Comparison of ENCODE assay signal across 22 cellular contexts in the genomic region with DNA sequence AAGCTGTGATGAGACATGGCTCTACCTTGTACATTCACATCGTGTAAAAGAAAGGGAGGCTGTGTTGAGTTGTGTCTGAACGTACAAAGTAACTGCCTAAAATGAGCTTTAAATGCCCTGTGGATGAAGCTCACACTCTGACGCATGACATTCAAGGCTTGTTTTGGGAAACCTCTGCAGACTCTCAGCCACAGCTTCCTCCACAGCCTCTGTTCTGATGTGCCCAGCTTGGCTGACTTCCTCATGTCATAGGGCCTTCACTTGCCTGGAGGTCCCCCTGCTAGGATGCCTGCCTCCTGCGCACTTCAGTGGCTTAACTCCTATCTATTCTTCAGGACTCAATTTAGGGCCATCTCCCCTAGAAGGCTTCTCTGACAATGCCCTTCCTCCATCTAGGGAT.
DNase-seq lines count a peak whose midpoint lies in the region; ATAC-seq, FAIRE-seq and TF ChIP-seq lines count a peak whose summit lies in the region.
"Had no signal": no experiment of that assay in that cellular context is flagged by ENCODE, and none has a peak within 500 bp of the region (broad histone marks: within the 10 kb centered on the region; RNA-seq: fewer than 3 reads in every experiment).

No MANE protein-coding gene starts in this region.

- DNase-seq in CD14-positive monocyte (ENCODE audit: low spot score) (peak; percentile 75), NB4 (ENCODE audit: low read depth) (peak; percentile 11), globus pallidus (ENCODE audit: low spot score) (peak; percentile 60), neural progenitor cell (ENCODE audit: low spot score) (no peak), kidney (no peak), stomach (no peak), HFFc6 (no peak)
- DNase-seq in activated CD8-positive, alpha-beta memory T cell treated with anti-CD3 and anti-CD28 coated beads, Interleukin-2, amount 10 ng/mL, durations not matched to agents 7 days and 5 days = no peak
- DNase-seq: activated CD4-positive, alpha-beta T cell treated with anti-CD3 and anti-CD28 coated beads for 4 hours; activated naive CD8-positive, alpha-beta T cell treated with anti-CD3 and anti-CD28 coated beads for 36 hours; CD8-positive, alpha-beta memory T cell; DMS79; effector memory CD8-positive, alpha-beta T cell; esophagus squamous epithelium; NCI-H1048; NCI-H2029; NCI-H446; occipital lobe had no signal

- no peaks in the 10 kb centered on the region for H3K36me3 ChIP-seq in neural progenitor cell
- no peaks in the 10 kb centered on the region for H3K36me3 ChIP-seq in kidney (ENCODE audit: control insufficient read depth in 1 of 2, insufficient read depth in 2 of 2, low read length in 2 of 2)
- H3K36me3 ChIP-seq in stomach = no peaks in the 10 kb centered on the region
- H3K36me3 ChIP-seq: esophagus squamous epithelium, suprapubic skin had no signal

- peak overlapping the region; percentile 1 for H2AFZ ChIP-seq in neural progenitor cell (replicated peaks)
- H2AFZ ChIP-seq: GM23338 had no signal

- intact Hi-C loops in CD14-positive monocyte (cut with micrococcal nuclease) (loop anchor here in 1 of 2 donors (10.0 kb wide), 1 partner anchor 48 kb away; no protein-coding TSS in a partner anchor), kidney (cut with DNase I) (no loop called here), stomach (cut with DNase I; ENCODE audit: low total_unique reads) (no loop called here)

- H3K4me1 ChIP-seq in neural progenitor cell (peaks cover 40% of the 10 kb centered on the region), kidney (ENCODE audit: control insufficient read depth in 1 of 2, insufficient read depth in 1 of 2, low read depth in 1 of 2, low read length in 2 of 2) (no peaks in the 10 kb centered on the region), stomach (no peaks in the 10 kb centered on the region)

- H3K27ac Mint-ChIP-seq in CD14-positive monocyte (peak overlapping the region; percentile 84 to 97 (median 88)), neural progenitor cell (no peak overlapping the region), HFFc6 (no peak overlapping the region)
- H3K27ac Mint-ChIP-seq in activated CD8-positive, alpha-beta memory T cell treated with anti-CD3 and anti-CD28 coated beads, Interleukin-2, amount 10 ng/mL, durations not matched to agents 7 days and 5 days = no peak overlapping the region
- H3K27ac Mint-ChIP-seq: activated naive CD8-positive, alpha-beta T cell treated with anti-CD3 and anti-CD28 coated beads for 36 hours; CD8-positive, alpha-beta memory T cell; effector memory CD8-positive, alpha-beta T cell; GM23338 had no signal

- no peak for ATAC-seq in activated CD8-positive, alpha-beta memory T cell treated with anti-CD3 and anti-CD28 coated beads, Interleukin-2, amount 10 ng/mL, durations not matched to agents 7 days and 5 days
- ATAC-seq: effector memory CD8-positive, alpha-beta T cell; GM23338; K562 had no signal

- peak overlapping the region in 1 of 2 donors; percentile 35 for H3K4me3 Mint-ChIP-seq in CD14-positive monocyte
- H3K4me3 Mint-ChIP-seq in neural progenitor cell = no peak overlapping the region
- H3K4me3 Mint-ChIP-seq in activated CD8-positive, alpha-beta memory T cell treated with anti-CD3 and anti-CD28 coated beads, Interleukin-2, amount 10 ng/mL, durations not matched to agents 7 days and 5 days = no peak overlapping the region
- no peak overlapping the region for H3K4me3 Mint-ChIP-seq in HFFc6
- H3K4me3 Mint-ChIP-seq: activated naive CD8-positive, alpha-beta T cell treated with anti-CD3 and anti-CD28 coated beads for 36 hours; CD8-positive, alpha-beta memory T cell; effector memory CD8-positive, alpha-beta T cell; GM23338 had no signal

- H3K9ac ChIP-seq in neural progenitor cell (no peak overlapping the region), kidney (ENCODE audit: low read length in 2 of 2) (no peak overlapping the region)

- H3K27ac ChIP-seq in neural progenitor cell = no peak overlapping the region
- no peak overlapping the region for H3K27ac ChIP-seq in kidney (ENCODE audit: low read depth in 2 of 2, low read length in 2 of 2)
- H3K27ac ChIP-seq in stomach = no peak overlapping the region
- H3K27ac ChIP-seq: esophagus squamous epithelium, RWPE1, suprapubic skin had no signal

- H3K36me3 Mint-ChIP-seq in CD14-positive monocyte = peaks cover 0 to 13% of the 10 kb centered on the region in 2 donors
- no peaks in the 10 kb centered on the region for H3K36me3 Mint-ChIP-seq in neural progenitor cell
- H3K36me3 Mint-ChIP-seq in activated CD8-positive, alpha-beta memory T cell treated with anti-CD3 and anti-CD28 coated beads, Interleukin-2, amount 10 ng/mL, durations not matched to agents 7 days and 5 days = no peaks in the 10 kb centered on the region
- no peaks in the 10 kb centered on the region for H3K36me3 Mint-ChIP-seq in HFFc6 (ENCODE audit: low read depth)
- H3K36me3 Mint-ChIP-seq: activated naive CD8-positive, alpha-beta T cell treated with anti-CD3 and anti-CD28 coated beads for 36 hours had no signal

- no peaks in the 10 kb centered on the region for H3K27me3 ChIP-seq in neural progenitor cell
- no peaks in the 10 kb centered on the region for H3K27me3 ChIP-seq in stomach
- H3K27me3 ChIP-seq: suprapubic skin had no signal

- TF ChIP-seq CTCF in CD14-positive monocyte (IDR thresholded peaks at IDR 0.05) (no peak), NB4 (IDR thresholded peaks at IDR 0.05; ENCODE audit: low read depth, low read length) (no peak), neural progenitor cell (IDR thresholded peaks at IDR 0.05) (no peak), kidney (IDR thresholded peaks at IDR 0.05; ENCODE audit: borderline replicate concordance, extremely low read depth, insufficient read depth) (no peak), stomach (IDR thresholded peaks at IDR 0.05) (no peak), HFFc6 (IDR thresholded peaks at IDR 0.05) (no peak)

- no peak overlapping the region for H3K4me2 ChIP-seq in neural progenitor cell
- H3K4me2 ChIP-seq: GM23338 had no signal

- WGBS in stomach, 5 donors = 78 to 93% (median 80%) methylated on average over 4 of the region's 4 CpGs

- H3K9me3 ChIP-seq in neural progenitor cell (ENCODE audit: low read depth) (no peaks in the 10 kb centered on the region), kidney (ENCODE audit: control insufficient read depth in 1 of 2, low read length in 2 of 2) (no peaks in the 10 kb centered on the region), stomach (no peaks in the 10 kb centered on the region)
- H3K9me3 ChIP-seq: esophagus squamous epithelium, suprapubic skin had no signal

- no peak overlapping the region for H3K4me3 ChIP-seq in NB4 (ENCODE audit: low read depth, low read length)
- no peak overlapping the region for H3K4me3 ChIP-seq in neural progenitor cell
- H3K4me3 ChIP-seq in kidney (ENCODE audit: low read length in 2 of 2) = no peak overlapping the region
- H3K4me3 ChIP-seq in stomach = no peak overlapping the region
- H3K4me3 ChIP-seq: esophagus squamous epithelium, GM23338, K562, suprapubic skin had no signal

- no peaks in the 10 kb centered on the region for H3K79me2 ChIP-seq in neural progenitor cell (ENCODE audit: low read depth)

- H3K9me3 Mint-ChIP-seq in CD14-positive monocyte = no peaks in the 10 kb centered on the region
- H3K9me3 Mint-ChIP-seq in neural progenitor cell = no peaks in the 10 kb centered on the region
- H3K9me3 Mint-ChIP-seq in activated CD8-positive, alpha-beta memory T cell treated with anti-CD3 and anti-CD28 coated beads, Interleukin-2, amount 10 ng/mL, durations not matched to agents 7 days and 5 days (ENCODE audit: low read depth) = no peaks in the 10 kb centered on the region
- H3K9me3 Mint-ChIP-seq in HFFc6 = no peaks in the 10 kb centered on the region
- H3K9me3 Mint-ChIP-seq: activated naive CD8-positive, alpha-beta T cell treated with anti-CD3 and anti-CD28 coated beads for 36 hours; effector memory CD8-positive, alpha-beta T cell; GM23338 had no signal

- CTCF ChIA-PET in activated CD8-positive, alpha-beta memory T cell treated with anti-CD3 and anti-CD28 coated beads, Interleukin-2, amount 10 ng/mL, durations not matched to agents 7 days and 5 days (lab: Charles Lee) = interaction anchor here (0.5 kb wide), 1 partner anchor 249 kb away, joined by 3 read pairs; no protein-coding TSS in a partner anchor

- no peak for TF ChIP-seq EP300 in stomach (IDR thresholded peaks at IDR 0.05)

- TF ChIP-seq POLR2A in NB4 (IDR thresholded peaks at IDR 0.05; ENCODE audit: extremely low read depth, insufficient read length) (no peak), stomach (IDR thresholded peaks at IDR 0.05) (no peak)

- H3F3A ChIP-seq in neural progenitor cell (ENCODE audit: low read depth) = peaks cover 24% of the 10 kb centered on the region

- FAIRE-seq in kidney (lab: Jason Lieb, UNC) = no peak
- FAIRE-seq: K562 had no signal

- H4K20me1 ChIP-seq in neural progenitor cell (ENCODE audit: low read depth) = no peaks in the 10 kb centered on the region

- H3K4me1 Mint-ChIP-seq in CD14-positive monocyte = peaks cover 66% of the 10 kb centered on the region
- peaks cover 45% of the 10 kb centered on the region for H3K4me1 Mint-ChIP-seq in neural progenitor cell
- H3K4me1 Mint-ChIP-seq in activated CD8-positive, alpha-beta memory T cell treated with anti-CD3 and anti-CD28 coated beads, Interleukin-2, amount 10 ng/mL, durations not matched to agents 7 days and 5 days = peaks cover 5% of the 10 kb centered on the region
- H3K4me1 Mint-ChIP-seq in HFFc6 (ENCODE audit: low read depth) = peaks cover 35% of the 10 kb centered on the region
- H3K4me1 Mint-ChIP-seq: CD8-positive, alpha-beta memory T cell had no signal

- H3K27me3 Mint-ChIP-seq in CD14-positive monocyte (ENCODE audit: low read depth in 3 of 3) (no peaks in the 10 kb centered on the region), neural progenitor cell (ENCODE audit: insufficient read depth, low read depth) (peaks cover 16% of the 10 kb centered on the region), HFFc6 (ENCODE audit: insufficient read depth) (peaks cover 18% of the 10 kb centered on the region; the same call in 1 of the 2 replicates)
- H3K27me3 Mint-ChIP-seq in activated CD8-positive, alpha-beta memory T cell treated with anti-CD3 and anti-CD28 coated beads, Interleukin-2, amount 10 ng/mL, durations not matched to agents 7 days and 5 days = peaks cover 12% of the 10 kb centered on the region
- H3K27me3 Mint-ChIP-seq: activated naive CD8-positive, alpha-beta T cell treated with anti-CD3 and anti-CD28 coated beads for 36 hours had no signal

Comparison
In these comparisons a context has a peak if more than half of its experiments do, and no peak if none do; other contexts are left out.
1. DNase-seq: peak in CD14-positive monocyte (single experiment), NB4 (single experiment) and globus pallidus (single experiment); none in neural progenitor cell (single experiment), kidney (single experiment), stomach (single experiment), activated CD8-positive, alpha-beta memory T cell treated with anti-CD3 and anti-CD28 coated beads, Interleukin-2, amount 10 ng/mL, durations not matched to agents 7 days and 5 days (single experiment) and HFFc6 (single experiment).
2. H3K27ac Mint-ChIP-seq: peak in CD14-positive monocyte (7 of 7); none in neural progenitor cell (single experiment), activated CD8-positive, alpha-beta memory T cell treated with anti-CD3 and anti-CD28 coated beads, Interleukin-2, amount 10 ng/mL, durations not matched to agents 7 days and 5 days (single experiment) and HFFc6 (single experiment).